27 cellular contexts compared by ENCODE assay signal in the genomic region with DNA sequence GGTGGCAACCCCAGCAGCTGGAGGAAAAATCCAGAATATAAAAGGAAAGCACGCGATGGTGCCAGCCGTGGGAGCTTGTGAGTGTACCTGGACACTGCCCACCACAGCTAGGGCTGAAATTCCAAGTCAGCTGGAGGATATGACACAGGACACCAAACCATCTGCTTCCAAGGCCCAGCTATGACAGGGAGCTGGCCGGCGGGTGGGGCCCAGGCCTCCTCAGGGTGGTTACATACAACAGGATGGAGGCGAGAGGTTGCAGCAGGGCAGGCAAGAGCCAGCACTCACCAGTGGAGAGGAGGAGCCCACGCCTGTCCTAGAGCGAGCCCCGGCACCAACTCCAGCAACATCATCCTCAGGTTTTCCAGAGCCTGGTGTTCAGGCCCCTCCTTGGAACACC.
"Had no signal": no experiment of that assay in that cellular context is flagged by ENCODE, and none has a peak within 500 bp of the region (broad histone marks: within the 10 kb centered on the region; RNA-seq: fewer than 3 reads in every experiment).

No MANE protein-coding gene starts in this region.

- H3K4me2 ChIP-seq: SK-N-SH had no signal

- DNase-seq: activated CD4-positive, alpha-beta T cell treated with anti-CD3 and anti-CD28 coated beads for 36 hours; activated CD4-positive, alpha-beta T cell treated with anti-CD3 and anti-CD28 coated beads, Interleukin-2, amount 10 ng/mL, durations not matched to agents 7 days and 5 days; activated CD4-positive, alpha-beta T cell treated with anti-CD3 and anti-CD28 coated beads, Interleukin-2, amount 50 U/mL, for 48 hours; activated CD8-positive, alpha-beta memory T cell treated with anti-CD3 and anti-CD28 coated beads, Interleukin-2, amount 50 U/mL, for 4 hours; activated gamma-delta T cell treated with Interleukin-2 at 50 U/mL for 16 hours; activated naive CD4-positive, alpha-beta T cell treated with anti-CD3 and anti-CD28 coated beads for 36 hours; activated T-cell treated with anti-CD3 and anti-CD28 coated beads for 4 hours; activated T-cell treated with anti-CD3 and anti-CD28 coated beads, Interleukin-2, amount 50 U/mL, for 4 hours; adrenal gland; anterior cingulate cortex; brain microvascular endothelial cell; central memory CD4-positive, alpha-beta T cell; Kasumi-1; MG63; NCI-H1048; NCI-H1105 treated with DMSO at 0.1 percent for 48 hours; NCI-H1436; NCI-H1694 treated with DMSO at 0.1 percent for 48 hours; NCI-H2029 treated with DMSO at 0.1 percent for 48 hours; NCI-H2107; NCI-H2171; NCI-H510A; NCI-H526; NCI-H774; SHP77; SK-N-SH had no signal

- H3K9me3 ChIP-seq: adrenal gland, MG63, SJSA1 had no signal

- H3K4me1 ChIP-seq: adrenal gland, SJSA1 had no signal

- H3K4me3 ChIP-seq: adrenal gland, MG63, SJSA1 had no signal

- H3K36me3 ChIP-seq: adrenal gland, brain microvascular endothelial cell, MG63, SJSA1 had no signal

- H3K9ac ChIP-seq: SK-N-SH had no signal

- H3K27me3 ChIP-seq: adrenal gland, brain microvascular endothelial cell, MG63 had no signal

- H3K27ac ChIP-seq: adrenal gland, brain microvascular endothelial cell, SJSA1 had no signal
